In genomic region chr1:157135646-157136045, GRCh38 we compare ENCODE assay signal across 14 cellular contexts. TPM values are rescaled to one million over a fixed set of nuclear protein-coding genes. Genes with fewer than 3 reads are reported as not detected.
DNase-seq lines count a peak whose midpoint lies in the region; ATAC-seq and TF ChIP-seq lines count a peak whose summit lies in the region.
"Had no signal": no experiment of that assay in that cellular context is flagged by ENCODE, and none has a peak within 500 bp of the region (broad histone marks: within the 10 kb centered on the region; RNA-seq: fewer than 3 reads in every experiment).

No MANE protein-coding gene starts in this region.

- DNase-seq in activated CD4-positive, alpha-beta T cell treated with anti-CD3 and anti-CD28 coated beads for 36 hours = no peak
- no peak for DNase-seq in activated CD4-positive, alpha-beta T cell treated with anti-CD3 and anti-CD28 coated beads, Interleukin-2, amount 50 U/mL, for 48 hours
- no peak for DNase-seq in activated CD4-positive, alpha-beta memory T cell treated with anti-CD3 and anti-CD28 coated beads for 36 hours
- DNase-seq in hepatocyte (ENCODE audit: low spot score) (no peak), smooth muscle cell (lab: John Stamatoyannopoulos, UW; ENCODE audit: unreplicated experiment) (no peak), T-helper 9 cell (no peak), NOMO-1 (lab: John Stamatoyannopoulos, UW; ENCODE audit: unreplicated experiment in 2 of 2) (no peak)
- DNase-seq: dermis blood vessel endothelial cell, NCI-H187, sigmoid colon had no signal

- H3K4me1 ChIP-seq in hepatocyte (ENCODE audit: insufficient read depth) = peaks cover 34% of the 10 kb centered on the region
- peaks cover 21% of the 10 kb centered on the region for H3K4me1 ChIP-seq in smooth muscle cell (ENCODE audit: low read depth)

- intact Hi-C loops in activated CD4-positive, alpha-beta T cell treated with anti-CD3 and anti-CD28 coated beads for 36 hours (cut with DNase I, micrococcal nuclease) = loop anchor here (2.0 to 10.0 kb wide), 6 partner anchors 15 to 1877 kb away; partner anchors contain the start of genes GPATCH4 (in 1 of the 2), MEF2D (in 1 of the 2), MRPL24 (in 1 of the 2) and PRCC (in 1 of the 2)
- intact Hi-C loops in activated CD4-positive, alpha-beta memory T cell treated with anti-CD3 and anti-CD28 coated beads for 36 hours (cut with micrococcal nuclease) = no loop called here

- peaks cover 63% of the 10 kb centered on the region for H3K36me3 Mint-ChIP-seq in activated CD4-positive, alpha-beta T cell treated with anti-CD3 and anti-CD28 coated beads for 36 hours (ENCODE audit: low read depth)
- peaks cover 55% of the 10 kb centered on the region for H3K36me3 Mint-ChIP-seq in activated CD4-positive, alpha-beta memory T cell treated with anti-CD3 and anti-CD28 coated beads for 36 hours

- CTCF ChIA-PET in activated CD4-positive, alpha-beta T cell treated with anti-CD3 and anti-CD28 coated beads for 36 hours (lab: Charles Lee) = interaction anchor here (0.9 to 11.2 kb wide), 5 partner anchors 11 to 48 kb away, joined by 3 to 98 read pairs (median 9); no protein-coding TSS in a partner anchor
- CTCF ChIA-PET in activated CD4-positive, alpha-beta memory T cell treated with anti-CD3 and anti-CD28 coated beads for 36 hours (lab: Charles Lee) = interaction anchor here (1.3 to 9.5 kb wide), 4 partner anchors 8 to 46 kb away, joined by 4 to 92 read pairs (median 32); no protein-coding TSS in a partner anchor

- peak overlapping the region; percentile 59 for H3K27ac ChIP-seq in hepatocyte
- peak overlapping the region; percentile 99 for H3K27ac ChIP-seq in smooth muscle cell (ENCODE audit: low read depth)
- H3K27ac ChIP-seq: sigmoid colon had no signal

- no peaks in the 10 kb centered on the region for H3K9me3 Mint-ChIP-seq in activated CD4-positive, alpha-beta T cell treated with anti-CD3 and anti-CD28 coated beads for 36 hours (ENCODE audit: low read depth)
- no peaks in the 10 kb centered on the region for H3K9me3 Mint-ChIP-seq in activated CD4-positive, alpha-beta memory T cell treated with anti-CD3 and anti-CD28 coated beads for 36 hours

- no peak for ATAC-seq in activated CD4-positive, alpha-beta T cell treated with anti-CD3 and anti-CD28 coated beads for 36 hours
- no peak for ATAC-seq in HG03571 (IDR thresholded peaks at IDR 0.05; ENCODE audit: unreplicated experiment)

- TF ChIP-seq CTCF in hepatocyte (IDR thresholded peaks at IDR 0.05; ENCODE audit: poor library complexity) (no peak), smooth muscle cell (IDR thresholded peaks at IDR 0.05; ENCODE audit: borderline replicate concordance, insufficient read depth, poor library complexity, severe bottlenecking) (no peak)

- H3K79me2 ChIP-seq in hepatocyte (peaks cover 41% of the 10 kb centered on the region), smooth muscle cell (ENCODE audit: low read depth) (peaks cover 49% of the 10 kb centered on the region)

- no peak overlapping the region for H2AFZ ChIP-seq in hepatocyte
- H2AFZ ChIP-seq in smooth muscle cell (ENCODE audit: low read depth) = no peak overlapping the region

- H3K27me3 ChIP-seq in hepatocyte (no peaks in the 10 kb centered on the region), smooth muscle cell (ENCODE audit: low read depth) (no peaks in the 10 kb centered on the region)
- H3K27me3 ChIP-seq: sigmoid colon had no signal

- H3K9ac ChIP-seq in smooth muscle cell (ENCODE audit: low read depth) = no peak overlapping the region

- peak overlapping the region; percentile 92 for H3K27ac Mint-ChIP-seq in activated CD4-positive, alpha-beta T cell treated with anti-CD3 and anti-CD28 coated beads for 36 hours
- H3K27ac Mint-ChIP-seq in activated CD4-positive, alpha-beta memory T cell treated with anti-CD3 and anti-CD28 coated beads for 36 hours = peak overlapping the region; percentile 68

- POLR2A ChIA-PET in activated CD4-positive, alpha-beta T cell treated with anti-CD3 and anti-CD28 coated beads for 36 hours (lab: Charles Lee) = no interaction called here
- POLR2A ChIA-PET in activated CD4-positive, alpha-beta memory T cell treated with anti-CD3 and anti-CD28 coated beads for 36 hours (lab: Charles Lee) = no interaction called here

- H4K20me1 ChIP-seq in hepatocyte (ENCODE audit: insufficient read depth, poor library complexity, severe bottlenecking) (peaks cover 21% of the 10 kb centered on the region), smooth muscle cell (ENCODE audit: low read depth) (peaks cover 73% of the 10 kb centered on the region)

- H3K4me3 Mint-ChIP-seq in activated CD4-positive, alpha-beta T cell treated with anti-CD3 and anti-CD28 coated beads for 36 hours = peak overlapping the region; percentile 97
- H3K4me3 Mint-ChIP-seq in activated CD4-positive, alpha-beta memory T cell treated with anti-CD3 and anti-CD28 coated beads for 36 hours = peak overlapping the region; percentile 98

- H3K36me3 ChIP-seq in hepatocyte (replicated peaks; ENCODE audit: insufficient read depth, low read depth) (no peaks in the 10 kb centered on the region), smooth muscle cell (ENCODE audit: low read depth) (peaks cover 22% of the 10 kb centered on the region)

- no peaks in the 10 kb centered on the region for H3K9me2 ChIP-seq in hepatocyte (replicated peaks; ENCODE audit: insufficient read depth)

- H3K9me3 ChIP-seq in hepatocyte (ENCODE audit: low read depth) = no peaks in the 10 kb centered on the region
- H3K9me3 ChIP-seq in smooth muscle cell (replicated peaks; ENCODE audit: low read depth) = no peaks in the 10 kb centered on the region
- H3K9me3 ChIP-seq: sigmoid colon had no signal

- peaks cover 51% of the 10 kb centered on the region for H3F3A ChIP-seq in smooth muscle cell (ENCODE audit: low read depth)

- H3K4me2 ChIP-seq in hepatocyte (peak overlapping the region; percentile 85), smooth muscle cell (peak overlapping the region; percentile 91)

- no peak overlapping the region for H3K4me3 ChIP-seq in hepatocyte
- H3K4me3 ChIP-seq in smooth muscle cell = no peak overlapping the region
- H3K4me3 ChIP-seq: sigmoid colon had no signal

- WGBS in hepatocyte (ENCODE audit: low lambda C conversion rate, missing lambda C conversion rate) = 33% methylated on average over 1 of the region's 1 CpG
- 31% methylated on average over 1 of the region's 1 CpG for WGBS in smooth muscle cell (ENCODE audit: low lambda C conversion rate)

- H3K27me3 Mint-ChIP-seq in activated CD4-positive, alpha-beta T cell treated with anti-CD3 and anti-CD28 coated beads for 36 hours = no peaks in the 10 kb centered on the region
- no peaks in the 10 kb centered on the region for H3K27me3 Mint-ChIP-seq in activated CD4-positive, alpha-beta memory T cell treated with anti-CD3 and anti-CD28 coated beads for 36 hours

- H3K4me1 Mint-ChIP-seq in activated CD4-positive, alpha-beta T cell treated with anti-CD3 and anti-CD28 coated beads for 36 hours = peaks cover 83% of the 10 kb centered on the region
- H3K4me1 Mint-ChIP-seq in activated CD4-positive, alpha-beta memory T cell treated with anti-CD3 and anti-CD28 coated beads for 36 hours (ENCODE audit: low read depth) = peaks cover 82% of the 10 kb centered on the region

RNA-seq across cellular contexts. Expression of gene ETV3, which starts 2.5 kb away (rescaled TPM):
- 10 to 100 TPM; 32.0 to 36.7 TPM for total RNA-seq in activated CD4-positive, alpha-beta T cell treated with anti-CD3 and anti-CD28 coated beads for 36 hours
- total RNA-seq in activated CD4-positive, alpha-beta memory T cell treated with anti-CD3 and anti-CD28 coated beads for 36 hours = 10 to 100 TPM; 30.9 to 32.4 TPM
- 17.6 and 18.3 TPM in 2 replicates for total RNA-seq in hepatocyte
- 8.0 and 8.4 TPM in 2 replicates for polyA plus RNA-seq in hepatocyte
- total RNA-seq in smooth muscle cell = 33.2 and 46.7 TPM in 2 replicates
- polyA plus RNA-seq in smooth muscle cell = 11.4 and 15.4 TPM in 2 replicates

RNA-seq across cellular contexts. Expression of gene ETV3L, which starts 36.0 kb away (rescaled TPM):
- total RNA-seq in activated CD4-positive, alpha-beta T cell treated with anti-CD3 and anti-CD28 coated beads for 36 hours = not detected
- not detected for total RNA-seq in activated CD4-positive, alpha-beta memory T cell treated with anti-CD3 and anti-CD28 coated beads for 36 hours
- total RNA-seq in hepatocyte = not detected in 2 replicates
- polyA plus RNA-seq in hepatocyte = not detected in 2 replicates
- 0.31 TPM in 1 of 2 replicates, not detected in the other for total RNA-seq in smooth muscle cell
- polyA plus RNA-seq in smooth muscle cell = 0.15 TPM in 1 of 2 replicates, not detected in the other
- total RNA-seq: A172, dermis blood vessel endothelial cell, HT1080, mesenteric fat pad, sigmoid colon had no signal
